In genomic region chr17:64129765-64130558, GRCh38 we compare ENCODE assay signal across 1 cellular context.
TF ChIP-seq lines count a peak whose summit lies in the region.

Gene ERN1 (minus strand): TSS chr17:64130144. CDS start chr17:64130029, 115 bp downstream.

TF ChIP-seq in HEK293, 187 proteins besides CTCF, POLR2A, EP300 and RAD21 (continued from another document):
- TF ChIP-seq ZSCAN30 (tag by site-specific recombination; IDR thresholded peaks at IDR 0.05) (peak; percentile 57; the same call in 1 of the 2 replicates), ZSCAN16 (tag by site-specific recombination; IDR thresholded peaks at IDR 0.05) (peak; percentile 69), ZXDB (tag by site-specific recombination; IDR thresholded peaks at IDR 0.05) (peak; percentile 3; the same call in 1 of the 2 replicates), ZNF132 (tag by site-specific recombination; IDR thresholded peaks at IDR 0.05; ENCODE audit: borderline replicate concordance) (no peak), GLIS2 (tag by site-specific recombination; IDR thresholded peaks at IDR 0.05) (peak; percentile 8; the same call in 1 of the 2 replicates), IKZF3 (tag by site-specific recombination; IDR thresholded peaks at IDR 0.05) (no peak), ZNF501 (tag by site-specific recombination; IDR thresholded peaks at IDR 0.05) (no peak), ZBTB48 (tag by site-specific recombination; IDR thresholded peaks at IDR 0.05) (no peak), BCL11A (tag by site-specific recombination; IDR thresholded peaks at IDR 0.05; ENCODE audit: low read depth) (no peak), KLF9 (tag by site-specific recombination; IDR thresholded peaks at IDR 0.05; ENCODE audit: low read depth) (peak; percentile 82), ZNF692 (tag by site-specific recombination; IDR thresholded peaks at IDR 0.05) (no peak; the same call in 1 of the 2 replicates), EGR2 (tag by site-specific recombination; IDR thresholded peaks at IDR 0.05; ENCODE audit: low read depth) (peak; percentile 63), ZBTB26 (tag by site-specific recombination; optimal IDR thresholded peaks at IDR 0.05) (peak; percentile 50), SP3 (tag by site-specific recombination; IDR thresholded peaks at IDR 0.05) (peak; percentile 98), FEZF1 (tag by site-specific recombination; IDR thresholded peaks at IDR 0.05) (no peak), ZSCAN18 (tag by site-specific recombination; IDR thresholded peaks at IDR 0.05) (no peak), PATZ1 (tag by site-specific recombination; IDR thresholded peaks at IDR 0.05) (peak; percentile 47), PRDM4 (tag by site-specific recombination; IDR thresholded peaks at IDR 0.05) (peak; percentile 85; the same call in 1 of the 2 replicates), ZNF658 (tag by site-specific recombination; IDR thresholded peaks at IDR 0.05) (no peak), ZNF157 (tag by site-specific recombination; IDR thresholded peaks at IDR 0.05) (no peak), KLF1 (tag by site-specific recombination; IDR thresholded peaks at IDR 0.05) (peak; percentile 63), ZNF626 (tag by site-specific recombination; IDR thresholded peaks at IDR 0.05) (no peak), ZNF768 (tag by site-specific recombination; IDR thresholded peaks at IDR 0.05) (no peak), ZNF473 (tag by site-specific recombination; IDR thresholded peaks at IDR 0.05) (no peak), ZNF37A (tag by site-specific recombination; IDR thresholded peaks at IDR 0.05) (no peak), ZBTB44 (tag by site-specific recombination; IDR thresholded peaks at IDR 0.05) (no peak), ZSCAN23 (tag by site-specific recombination; IDR thresholded peaks at IDR 0.05) (no peak), ZEB2 (tag by site-specific recombination; IDR thresholded peaks at IDR 0.05) (no peak), ZFHX2 (tag by site-specific recombination; conservative IDR thresholded peaks at IDR 0.05) (peak; percentile 81), ZNF596 (tag by site-specific recombination; IDR thresholded peaks at IDR 0.05) (peak; percentile 35; the same call in 1 of the 2 replicates), ZNF621 (tag by site-specific recombination; IDR thresholded peaks at IDR 0.05) (no peak), ZNF660 (tag by site-specific recombination; IDR thresholded peaks at IDR 0.05) (peak; percentile 89)
